ENCODE assay signal across 2 cellular contexts in genomic region chr14:101550202-101550912, GRCh38.
TF ChIP-seq lines count a peak whose summit lies in the region.

No MANE protein-coding gene starts in this region.

TF ChIP-seq in HEK293, 187 proteins besides CTCF, POLR2A, EP300 and RAD21:
- TF ChIP-seq EGR2 (tag by site-specific recombination; IDR thresholded peaks at IDR 0.05; ENCODE audit: low read depth) = peak; percentile 62; the same call in 1 of the 2 replicates
- TF ChIP-seq ZBTB17 (tag by site-specific recombination; IDR thresholded peaks at IDR 0.05) = peak; percentile 98
- TF ChIP-seq ZFHX2 (tag by site-specific recombination; conservative IDR thresholded peaks at IDR 0.05) = peak; percentile 68
- peak; percentile 95 for TF ChIP-seq ZNF366 (tag by site-specific recombination; conservative IDR thresholded peaks at IDR 0.05)
TF ChIP-seq in HEK293: peak in this region for 4; not testable (repeated sequence) for 183.

TF ChIP-seq in K562, 482 proteins besides CTCF, POLR2A, EP300 and RAD21:
- TF ChIP-seq CTBP1 (IDR thresholded peaks at IDR 0.05; ENCODE audit: borderline replicate concordance) = peak; percentile 48; the same call in 1 of the 2 replicates
TF ChIP-seq in K562: peak in this region for 1; not testable (repeated sequence) for 481.
